1 cellular context compared by ENCODE assay signal in genomic region chr1:101262601-101263348, GRCh38.
TF ChIP-seq lines count a peak whose summit lies in the region.

No MANE protein-coding gene starts in this region.

TF ChIP-seq in WTC11, 78 proteins besides CTCF, POLR2A, EP300 and RAD21 (continued from another document):
- TF ChIP-seq IRF1 (CRISPR knock-in tag; IDR thresholded peaks at IDR 0.05) (no peak), GRHL2 (CRISPR knock-in tag; IDR thresholded peaks at IDR 0.05; ENCODE audit: insufficient replicate concordance, severe bottlenecking) (no peak), ZMAT4 (CRISPR knock-in tag; IDR thresholded peaks at IDR 0.05) (no peak), ETV6 (CRISPR knock-in tag; IDR thresholded peaks at IDR 0.05) (no peak), CREM (CRISPR knock-in tag; IDR thresholded peaks at IDR 0.05) (no peak), GTF2I (CRISPR knock-in tag; conservative IDR thresholded peaks at IDR 0.05) (no peak)
